1 cellular context compared by ENCODE assay signal in genomic region chr4:20283039-20283438, GRCh38.
TF ChIP-seq lines count a peak whose summit lies in the region.

No MANE protein-coding gene starts in this region.

TF ChIP-seq in neural cell, 6 proteins besides CTCF, POLR2A, EP300 and RAD21 (continued from another document):
- no peak for TF ChIP-seq TAF1 (IDR thresholded peaks at IDR 0.05; ENCODE audit: low read depth)
